ENCODE assay signal across 11 cellular contexts in the genomic region with DNA sequence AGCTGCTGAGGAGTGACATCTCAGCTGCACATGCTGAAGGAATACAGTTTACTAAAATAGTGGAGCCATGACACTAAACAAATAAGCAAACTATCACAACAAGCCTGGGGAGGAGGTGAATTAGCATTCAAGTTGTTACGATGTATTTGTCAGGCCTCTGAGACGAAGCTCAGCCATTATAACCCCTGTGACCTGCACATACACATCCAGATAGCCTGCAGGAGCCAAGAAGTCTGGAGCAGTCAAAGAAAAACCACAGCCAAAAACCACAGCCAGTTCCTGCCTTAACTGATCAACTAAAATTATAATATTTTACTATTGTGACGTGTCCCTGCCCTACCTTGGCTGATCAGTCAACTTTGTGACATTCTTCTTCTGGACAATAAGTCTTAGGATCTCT.
A peak's percentile ranks its signal among the peaks of the same experiment; 100 is the strongest.
DNase-seq lines count a peak whose midpoint lies in the region; ATAC-seq and TF ChIP-seq lines count a peak whose summit lies in the region.
"Had no signal": no experiment of that assay in that cellular context is flagged by ENCODE, and none has a peak within 500 bp of the region (broad histone marks: within the 10 kb centered on the region; RNA-seq: fewer than 3 reads in every experiment).

No MANE protein-coding gene starts in this region.

- H3K27ac ChIP-seq in SJSA1: peak overlapping the region; percentile 83
- H3K27ac ChIP-seq: parathyroid adenoma had no signal

- H3K4me1 Mint-ChIP-seq in natural killer cell: peaks cover 11 to 17% of the 10 kb centered on the region in 2 donors

- no peak for TF ChIP-seq CTCF in natural killer cell (IDR thresholded peaks at IDR 0.05)

- H3K4me1 ChIP-seq in SJSA1 (replicated peaks): peaks cover 31% of the 10 kb centered on the region
- H3K4me1 ChIP-seq: parathyroid adenoma had no signal

- peaks cover 55% of the 10 kb centered on the region for H3K36me3 Mint-ChIP-seq in natural killer cell

- no peak overlapping the region for H3K27ac Mint-ChIP-seq in natural killer cell

- intact Hi-C loops in natural killer cell (cut with micrococcal nuclease): no loop called here

- no peaks in the 10 kb centered on the region for H3K27me3 Mint-ChIP-seq in natural killer cell (ENCODE audit: low read depth in 2 of 2)

- H3K4me3 Mint-ChIP-seq in natural killer cell: no peak overlapping the region

- H3K27me3 ChIP-seq in SJSA1 (replicated peaks): no peaks in the 10 kb centered on the region

- DNase-seq in SJSA1 (ENCODE audit: low read depth in 1 of 2, low spot score in 2 of 2): peak; percentile 64 to 66
- peak; percentile 74 for DNase-seq in iris pigment epithelial cell (ENCODE audit: low read depth)
- no peak for DNase-seq in ecto neural progenitor cell (ENCODE audit: low spot score)
- DNase-seq in natural killer cell: no peak
- DNase-seq: cortex of kidney, left ventricle myocardium superior, NCI-H748 treated with DMSO at 0.1 percent for 48 hours had no signal

- H3K4me3 ChIP-seq in SJSA1: no peak overlapping the region

- peak; percentile 63 for ATAC-seq in GM18511 (IDR thresholded peaks at IDR 0.05; ENCODE audit: unreplicated experiment)
- peak; percentile 67 for ATAC-seq in HG03139 (IDR thresholded peaks at IDR 0.05; ENCODE audit: unreplicated experiment)
- no peak for ATAC-seq in natural killer cell
- ATAC-seq in GM21360 (IDR thresholded peaks at IDR 0.05; ENCODE audit: unreplicated experiment): no peak
- ATAC-seq: left ventricle myocardium superior had no signal

- H3K9me3 ChIP-seq in SJSA1 (replicated peaks): no peaks in the 10 kb centered on the region

- H3K9me3 Mint-ChIP-seq in natural killer cell: peaks cover 3 to 5% of the 10 kb centered on the region in 2 donors

- peaks cover 15% of the 10 kb centered on the region; the same call in 1 of the 2 replicates for H3K36me3 ChIP-seq in SJSA1

Comparison
In these comparisons a context has a peak if more than half of its experiments do, and no peak if none do; other contexts are left out.
1. ATAC-seq: peak in GM18511 (single experiment) and HG03139 (single experiment); none in natural killer cell (0 of 3) and GM21360 (single experiment).
2. DNase-seq: peak in SJSA1 (2 of 2) and iris pigment epithelial cell (single experiment); none in ecto neural progenitor cell (single experiment) and natural killer cell (single experiment).